ENCODE assay signal across 21 cellular contexts in the genomic region with DNA sequence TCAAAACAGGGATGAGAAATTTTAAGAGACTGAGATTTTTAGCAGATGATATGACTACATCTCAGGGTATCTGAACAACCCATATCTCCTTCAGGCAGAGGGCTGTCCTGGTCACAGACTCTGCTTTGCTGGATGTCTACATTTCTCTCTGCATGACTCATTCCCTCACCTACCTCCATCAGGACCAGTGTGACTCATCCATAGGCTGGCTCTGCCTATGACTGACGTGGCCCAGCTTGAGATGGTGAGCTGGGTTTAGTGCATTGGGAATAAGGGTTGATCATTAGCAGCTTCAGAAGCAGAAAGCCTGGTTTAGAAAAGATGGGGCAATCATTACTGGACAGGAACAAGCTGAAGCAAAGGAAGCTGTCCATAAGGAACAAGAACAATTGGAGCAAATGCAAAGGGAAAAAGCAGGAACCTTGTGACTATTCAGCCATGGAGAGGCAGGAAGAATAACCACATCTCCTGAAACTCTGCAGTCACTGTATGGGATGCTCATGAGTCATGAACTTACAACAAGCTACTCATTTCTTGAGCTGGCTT.
A peak's percentile ranks its signal among the peaks of the same experiment; 100 is the strongest.
DNase-seq lines count a peak whose midpoint lies in the region; ATAC-seq and TF ChIP-seq lines count a peak whose summit lies in the region.
"Had no signal": no experiment of that assay in that cellular context is flagged by ENCODE, and none has a peak within 500 bp of the region (broad histone marks: within the 10 kb centered on the region; RNA-seq: fewer than 3 reads in every experiment).

No MANE protein-coding gene starts in this region.

- H3K4me1 ChIP-seq in lower lobe of right lung, result no peaks in the 10 kb centered on the region
- H3K4me1 ChIP-seq: suprapubic skin had no signal

- intact Hi-C loops in left colon (cut with DNase I, micrococcal nuclease) (no loop called here), lower lobe of right lung (cut with DNase I) (no loop called here)

- H3K36me3 ChIP-seq in lower lobe of right lung, result no peaks in the 10 kb centered on the region
- H3K36me3 ChIP-seq: suprapubic skin had no signal

- no peaks in the 10 kb centered on the region for H3K9me3 ChIP-seq in lower lobe of right lung
- H3K9me3 ChIP-seq: suprapubic skin had no signal

- H3K27me3 ChIP-seq in lower lobe of right lung (ENCODE audit: low read depth), result no peaks in the 10 kb centered on the region
- H3K27me3 ChIP-seq: suprapubic skin had no signal

- no peak overlapping the region for H3K27ac ChIP-seq in lower lobe of right lung
- H3K27ac ChIP-seq: skin epidermis, suprapubic skin, VCaP had no signal

- DNase-seq in ELR (ENCODE audit: low read depth) (peak; percentile 10), LoVo (ENCODE audit: low spot score) (peak; percentile 9), astrocyte of the hippocampus (ENCODE audit: low read depth, low spot score) (peak; percentile 32), occipital lobe (lab: John Stamatoyannopoulos, UW) (peak; percentile 3), left colon (no peak), lower lobe of right lung (no peak)
- DNase-seq: activated CD4-positive, alpha-beta T cell treated with anti-CD3 and anti-CD28 coated beads, Interleukin-2, amount 50 U/mL, for 1 hour; anterior cingulate cortex; CD4-positive, alpha-beta memory T cell; dermis blood vessel endothelial cell; DMS153; MM.1S; NCI-H1417 treated with DMSO at 0.1 percent for 48 hours; NCI-H2081 treated with DMSO at 0.1 percent for 48 hours; NCI-H345; stimulated activated CD4-positive, alpha-beta T cell treated with anti-CD3 and anti-CD28 coated beads, Interleukin-1b, Interleukin-23, amount 100 ng/mL, for 48 hours; T-helper 2 cell had no signal

- TF ChIP-seq CTCF in lower lobe of right lung (IDR thresholded peaks at IDR 0.05), result no peak

- ATAC-seq in left colon, result no peak
- ATAC-seq in lower lobe of right lung, result no peak
- no peak for ATAC-seq in GM21619 (IDR thresholded peaks at IDR 0.05; ENCODE audit: unreplicated experiment)

- H3K4me3 ChIP-seq in lower lobe of right lung, result no peak overlapping the region
- H3K4me3 ChIP-seq: skin epidermis, suprapubic skin had no signal

Comparison
In these comparisons a context has a peak if more than half of its experiments do, and no peak if none do; other contexts are left out.
1. DNase-seq: peak in ELR (single experiment), LoVo (single experiment), astrocyte of the hippocampus (single experiment) and occipital lobe (single experiment); none in left colon (0 of 2) and lower lobe of right lung (single experiment).